Comparison of ENCODE assay signal across 15 cellular contexts in genomic region chr9:98184326-98184725, GRCh38. TPM values are rescaled to one million over a fixed set of nuclear protein-coding genes. Genes with fewer than 3 reads are reported as not detected.
DNase-seq lines count a peak whose midpoint lies in the region; ATAC-seq, FAIRE-seq and TF ChIP-seq lines count a peak whose summit lies in the region.
"Had no signal": no experiment of that assay in that cellular context is flagged by ENCODE, and none has a peak within 500 bp of the region (broad histone marks: within the 10 kb centered on the region; RNA-seq: fewer than 3 reads in every experiment).

No MANE protein-coding gene starts in this region.

- H4K91ac ChIP-seq in trophoblast cell (ENCODE audit: low read depth, low read length) = no peak overlapping the region

- no peak overlapping the region for H2BK120ac ChIP-seq in trophoblast cell (ENCODE audit: insufficient read depth, low read length, poor library complexity)

- intact Hi-C loops in dendritic cell treated with granulocyte-macrophage colony-stimulating factor and Interleukin-4, amounts not matched to agents 40 ng/mL and 50 ng/mL, for 4 days (cut with micrococcal nuclease) = no loop called here
- intact Hi-C loops in CD4-positive, alpha-beta T cell (cut with DNase I, micrococcal nuclease) = no loop called here

- no peaks in the 10 kb centered on the region for H3K27me3 ChIP-seq in HL-60 (ENCODE audit: insufficient read depth, poor library complexity, severe bottlenecking)
- no peaks in the 10 kb centered on the region for H3K27me3 ChIP-seq in astrocyte (ENCODE audit: insufficient read depth, low read length)
- H3K27me3 ChIP-seq in trophoblast cell (ENCODE audit: insufficient read depth, low read length) = no peaks in the 10 kb centered on the region
- no peaks in the 10 kb centered on the region for H3K27me3 ChIP-seq in CD4-positive, alpha-beta T cell (ENCODE audit: control insufficient read depth, insufficient read depth, low read length)

- peaks cover 1% of the 10 kb centered on the region for H3K9me3 Mint-ChIP-seq in astrocyte (ENCODE audit: unreplicated experiment)
- H3K9me3 Mint-ChIP-seq in dendritic cell treated with granulocyte-macrophage colony-stimulating factor and Interleukin-4, amounts not matched to agents 40 ng/mL and 50 ng/mL, for 4 days = no peaks in the 10 kb centered on the region
- H3K9me3 Mint-ChIP-seq in CD4-positive, alpha-beta T cell = no peaks in the 10 kb centered on the region
- H3K9me3 Mint-ChIP-seq: CD4-positive, alpha-beta memory T cell had no signal

- peak overlapping the region; percentile 56 for H3K4ac ChIP-seq in trophoblast cell (ENCODE audit: low read depth, low read length)

- H4K8ac ChIP-seq in trophoblast cell (ENCODE audit: low read depth, low read length) = peak overlapping the region; percentile 34

- no peak overlapping the region for H4K12ac ChIP-seq in trophoblast cell (ENCODE audit: low read depth, low read length)

- CTCF ChIA-PET in CD4-positive, alpha-beta T cell (lab: Charles Lee) = interaction anchor here (0.6 kb wide), 1 partner anchor 262 kb away, joined by 4 read pairs; no protein-coding TSS in a partner anchor

- no peak overlapping the region for H2BK5ac ChIP-seq in trophoblast cell (ENCODE audit: low read depth, low read length, poor library complexity)

- peak overlapping the region; percentile 85 for H3K27ac Mint-ChIP-seq in astrocyte (ENCODE audit: unreplicated experiment)
- H3K27ac Mint-ChIP-seq in dendritic cell treated with granulocyte-macrophage colony-stimulating factor and Interleukin-4, amounts not matched to agents 40 ng/mL and 50 ng/mL, for 4 days = peak overlapping the region; percentile 3
- H3K27ac Mint-ChIP-seq in CD4-positive, alpha-beta T cell = no peak overlapping the region

- peak overlapping the region; percentile 12 for H2AK5ac ChIP-seq in trophoblast cell (ENCODE audit: low read length)

- H3K9ac ChIP-seq in astrocyte (ENCODE audit: low read length) (no peak overlapping the region), trophoblast cell (ENCODE audit: low read length) (no peak overlapping the region)
- H3K9ac ChIP-seq: GM23248 had no signal

- H3K27me3 Mint-ChIP-seq in astrocyte (ENCODE audit: low read depth, unreplicated experiment) = peaks cover 3% of the 10 kb centered on the region
- no peaks in the 10 kb centered on the region for H3K27me3 Mint-ChIP-seq in dendritic cell treated with granulocyte-macrophage colony-stimulating factor and Interleukin-4, amounts not matched to agents 40 ng/mL and 50 ng/mL, for 4 days
- no peaks in the 10 kb centered on the region for H3K27me3 Mint-ChIP-seq in CD4-positive, alpha-beta T cell
- H3K27me3 Mint-ChIP-seq: CD4-positive, alpha-beta memory T cell had no signal

- peak in 1 of 2 experiments; percentile 31 for DNase-seq in HL-60 (ENCODE audit: low read depth in 1 of 2, low spot score in 1 of 2)
- no peak for DNase-seq in astrocyte (ENCODE audit: low read depth)
- peak in 1 of 2 donors; percentile 54 for DNase-seq in trophoblast cell
- no peak for DNase-seq in NCI-H446 treated with DMSO at 0.1 percent for 48 hours (lab: John Stamatoyannopoulos, UW)
- no peak for DNase-seq in CD4-positive, alpha-beta T cell
- DNase-seq: ACHN; C1 segment of cervical spinal cord; CD4-positive, alpha-beta memory T cell; DMS79; GM23248 had no signal

- TF ChIP-seq CTCF in HL-60 (IDR thresholded peaks at IDR 0.05; ENCODE audit: insufficient read depth, low read length) (no peak), astrocyte (IDR thresholded peaks at IDR 0.05; ENCODE audit: insufficient read depth, low read depth, low read length) (no peak)
- TF ChIP-seq CTCF in CD4-positive, alpha-beta T cell (IDR thresholded peaks at IDR 0.05) = no peak

- H3K18ac ChIP-seq in trophoblast cell (ENCODE audit: low read length) = peak overlapping the region; percentile 63

- H3K79me1 ChIP-seq in trophoblast cell (ENCODE audit: low read length) = peaks cover 5% of the 10 kb centered on the region

- no peaks in the 10 kb centered on the region for H3K36me3 ChIP-seq in astrocyte (ENCODE audit: insufficient read depth, low read length)
- peaks cover 4 to 18% of the 10 kb centered on the region in 2 experiments for H3K36me3 ChIP-seq in trophoblast cell (ENCODE audit: control insufficient read depth in 1 of 2, insufficient read depth in 2 of 2, low read length in 2 of 2)

- H3K4me2 ChIP-seq in astrocyte (ENCODE audit: low read length) = no peak overlapping the region
- H3K4me2 ChIP-seq in trophoblast cell (ENCODE audit: low read length) = no peak overlapping the region

- no peak for FAIRE-seq in astrocyte (lab: Jason Lieb, UNC)
- FAIRE-seq: GM12878, GM18507, H54 had no signal

- H3K14ac ChIP-seq in trophoblast cell (ENCODE audit: low read length) = no peak overlapping the region

- no peak for ATAC-seq in HG03045 (IDR thresholded peaks at IDR 0.05; ENCODE audit: unreplicated experiment)
- no peak for ATAC-seq in CD4-positive, alpha-beta T cell (ENCODE audit: poor library complexity)
- ATAC-seq: GM12878 had no signal

- no peaks in the 10 kb centered on the region for H3K4me1 ChIP-seq in astrocyte (ENCODE audit: insufficient read depth, low read length)
- peaks cover 8 to 21% of the 10 kb centered on the region in 2 experiments for H3K4me1 ChIP-seq in trophoblast cell (ENCODE audit: control insufficient read depth in 1 of 2, insufficient read depth in 2 of 2, low read length in 2 of 2)

- H3K23ac ChIP-seq in trophoblast cell (ENCODE audit: low read length) = no peak overlapping the region

- H3K4me3 Mint-ChIP-seq in astrocyte (ENCODE audit: unreplicated experiment) = no peak overlapping the region
- H3K4me3 Mint-ChIP-seq in dendritic cell treated with granulocyte-macrophage colony-stimulating factor and Interleukin-4, amounts not matched to agents 40 ng/mL and 50 ng/mL, for 4 days = no peak overlapping the region
- no peak overlapping the region for H3K4me3 Mint-ChIP-seq in CD4-positive, alpha-beta T cell
- H3K4me3 Mint-ChIP-seq: CD4-positive, alpha-beta memory T cell had no signal

- peaks cover 6% of the 10 kb centered on the region for H3K36me3 Mint-ChIP-seq in astrocyte (ENCODE audit: low read depth, unreplicated experiment)
- H3K36me3 Mint-ChIP-seq in dendritic cell treated with granulocyte-macrophage colony-stimulating factor and Interleukin-4, amounts not matched to agents 40 ng/mL and 50 ng/mL, for 4 days (ENCODE audit: low read depth) = no peaks in the 10 kb centered on the region
- H3K36me3 Mint-ChIP-seq in CD4-positive, alpha-beta T cell (ENCODE audit: low read depth) = no peaks in the 10 kb centered on the region

- H3K79me2 ChIP-seq in astrocyte (ENCODE audit: insufficient read depth, low read length) (no peaks in the 10 kb centered on the region), trophoblast cell (ENCODE audit: control insufficient read depth, insufficient read depth, low read length, poor library complexity) (peaks cover 23% of the 10 kb centered on the region)

- no peaks in the 10 kb centered on the region for H4K20me1 ChIP-seq in astrocyte (ENCODE audit: insufficient read depth, low read length)

- peaks cover 3% of the 10 kb centered on the region for H3K4me1 Mint-ChIP-seq in astrocyte (ENCODE audit: low read depth, unreplicated experiment)
- H3K4me1 Mint-ChIP-seq in dendritic cell treated with granulocyte-macrophage colony-stimulating factor and Interleukin-4, amounts not matched to agents 40 ng/mL and 50 ng/mL, for 4 days (ENCODE audit: low read depth) = peaks cover 53% of the 10 kb centered on the region
- peaks cover 65% of the 10 kb centered on the region for H3K4me1 Mint-ChIP-seq in CD4-positive, alpha-beta T cell (ENCODE audit: low read depth)

- WGBS in trophoblast cell (ENCODE audit: extremely low coverage, insufficient coverage, insufficient read length) = no CpG with 5 or more reads among the region's 6 CpGs

- no peaks in the 10 kb centered on the region for H3K9me3 ChIP-seq in astrocyte (ENCODE audit: insufficient read depth, low read depth, low read length)
- no peaks in the 10 kb centered on the region for H3K9me3 ChIP-seq in trophoblast cell (ENCODE audit: insufficient read depth, low read depth, low read length)
- H3K9me3 ChIP-seq in CD4-positive, alpha-beta T cell (ENCODE audit: control insufficient read depth, low read length) = no peaks in the 10 kb centered on the region

- POLR2A ChIA-PET in CD4-positive, alpha-beta T cell (lab: Charles Lee) = interaction anchor here (1.6 kb wide), 1 partner anchor 64 kb away, joined by 3 read pairs; no protein-coding TSS in a partner anchor

- H2AFZ ChIP-seq in astrocyte (ENCODE audit: low read depth, low read length) (no peak overlapping the region), trophoblast cell (ENCODE audit: insufficient read depth, low read length, poor library complexity) (no peak overlapping the region)
- H2AFZ ChIP-seq: GM23248 had no signal

- H3K4me3 ChIP-seq in HL-60 (replicated peaks; ENCODE audit: insufficient read depth, low read length) (peak overlapping the region; percentile 59), astrocyte (ENCODE audit: insufficient read depth, low read depth, low read length) (no peak overlapping the region), trophoblast cell (ENCODE audit: low read depth, low read length) (no peak overlapping the region)
- H3K4me3 ChIP-seq: GM12878, GM23248 had no signal

- H3K27ac ChIP-seq in HL-60 (replicated peaks) (peak overlapping the region; percentile 88), astrocyte (ENCODE audit: low read depth, low read length) (no peak overlapping the region), trophoblast cell (ENCODE audit: low read depth, low read length) (no peak overlapping the region)
- H3K27ac ChIP-seq in CD4-positive, alpha-beta T cell (ENCODE audit: low read depth, low read length) = no peak overlapping the region
- H3K27ac ChIP-seq: GM23248 had no signal

- peak overlapping the region; percentile 23 for H2BK12ac ChIP-seq in trophoblast cell (ENCODE audit: low read length)

RNA-seq across cellular contexts. Expression of gene CORO2A, which starts 8.1 kb away (rescaled TPM):
- 11.1 TPM in 2 replicates for total RNA-seq in astrocyte
- polyA plus RNA-seq in trophoblast cell (2013) = 34.0 and 35.3 TPM in 2 replicates
- 1 to 10 TPM; 6.8 to 8.5 TPM for total RNA-seq in CD4-positive, alpha-beta T cell
